9 cellular contexts compared by ENCODE assay signal in the genomic region with DNA sequence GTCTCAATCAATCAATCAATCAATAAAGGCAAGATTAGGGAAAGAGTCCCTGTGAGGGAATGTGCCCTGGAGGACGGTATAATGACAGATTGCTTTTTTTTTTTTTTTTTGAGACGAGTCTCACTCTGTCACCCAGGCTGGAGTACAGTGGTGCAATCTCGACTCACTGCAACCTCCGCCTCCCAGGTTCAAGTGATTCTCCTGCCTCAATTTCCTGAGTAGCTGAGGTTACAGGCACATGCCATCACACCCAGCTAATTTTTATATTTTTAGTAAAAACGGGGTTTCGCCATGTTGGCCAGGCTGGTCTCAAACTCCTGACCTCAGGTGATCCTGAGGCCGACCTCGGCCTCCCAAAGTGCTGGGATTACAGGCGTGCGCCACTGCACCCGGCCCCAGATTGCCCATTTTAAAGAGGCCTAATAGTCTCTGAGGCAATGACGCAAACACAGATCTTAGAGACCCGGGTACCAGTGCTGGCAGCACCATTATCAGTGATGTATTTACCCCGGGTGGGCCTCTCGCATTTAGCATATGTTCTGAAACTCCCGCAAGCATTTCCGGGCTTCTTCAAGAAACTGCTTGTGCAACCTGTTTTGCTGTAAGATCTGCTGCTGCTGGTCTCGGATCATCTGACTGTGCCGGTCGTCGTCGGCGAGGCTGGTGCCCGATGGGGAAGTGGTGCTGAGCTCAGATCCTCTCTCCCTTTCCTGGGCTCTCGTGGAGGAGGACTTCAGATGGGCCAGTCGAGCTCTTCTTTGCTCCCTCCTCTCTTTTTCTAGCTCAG. TPM values are rescaled to one million over a fixed set of nuclear protein-coding genes. Genes with fewer than 3 reads are reported as not detected.
DNase-seq lines count a peak whose midpoint lies in the region; ATAC-seq, FAIRE-seq and TF ChIP-seq lines count a peak whose summit lies in the region.
"Had no signal": no experiment of that assay in that cellular context is flagged by ENCODE, and none has a peak within 500 bp of the region (broad histone marks: within the 10 kb centered on the region; RNA-seq: fewer than 3 reads in every experiment).

No MANE protein-coding gene starts in this region.

- H3K27ac ChIP-seq in spleen, result peak overlapping the region; percentile 76 to 95 (median 89)
- peak overlapping the region in 1 of 2 donors; percentile 63 for H3K27ac ChIP-seq in small intestine (ENCODE audit: low read depth in 1 of 2, low read length in 1 of 2)

- TF ChIP-seq CTCF in spleen (IDR thresholded peaks at IDR 0.05 in 8 of 11, conservative IDR thresholded peaks at IDR 0.05 in 3 of 11), result no peak

- peak; percentile 39 for DNase-seq in activated CD4-positive, CD25-positive, alpha-beta regulatory T cell treated with anti-CD3 and anti-CD28 coated beads, Interleukin-2, amount 50 U/mL, for 72 hours
- DNase-seq in effector memory CD8-positive, alpha-beta T cell, result peak; percentile 6 to 22 (median 16)
- DNase-seq in spleen (peak; percentile 94), small intestine (no peak), DMS79 (lab: John Stamatoyannopoulos, UW) (no peak), HPDE6-E6E7 (ENCODE audit: extremely low spot score) (no peak)

- H3K36me3 Mint-ChIP-seq in effector memory CD8-positive, alpha-beta T cell (ENCODE audit: insufficient read depth), result no peaks in the 10 kb centered on the region

- H3K27me3 Mint-ChIP-seq in effector memory CD8-positive, alpha-beta T cell, result peaks cover 31 to 35% of the 10 kb centered on the region in 2 donors

- H3K27me3 ChIP-seq in spleen (replicated peaks in 1 of 7), result no peaks in the 10 kb centered on the region
- H3K27me3 ChIP-seq in small intestine (ENCODE audit: control insufficient read depth in 2 of 2, insufficient read depth in 2 of 2, low read length in 2 of 2), result no peaks in the 10 kb centered on the region

- peak overlapping the region in 2 of 8 donors; percentile 3 to 53 for H3K4me3 ChIP-seq in spleen
- H3K4me3 ChIP-seq in small intestine (ENCODE audit: low read depth in 1 of 2, low read length in 2 of 2), result no peak overlapping the region

- H3K4me1 ChIP-seq in spleen (peaks cover 17 to 100% (median 84%) of the 10 kb centered on the region in 6 donors), small intestine (ENCODE audit: control insufficient read depth in 2 of 2, insufficient read depth in 1 of 2, low read depth in 1 of 2, low read length in 1 of 2) (no peaks in the 10 kb centered on the region)

- FAIRE-seq in small intestine (lab: Jason Lieb, UNC), result no peak

- peak overlapping the region; percentile 15 to 29 for H3K4me3 Mint-ChIP-seq in effector memory CD8-positive, alpha-beta T cell

- TF ChIP-seq POLR2A in GM18526 (IDR thresholded peaks at IDR 0.05; ENCODE audit: extremely low read depth, insufficient read length) (peak; percentile 21), spleen (IDR thresholded peaks at IDR 0.05) (no peak)

- peak overlapping the region in 1 of 2 donors; percentile 39 for H3K27ac Mint-ChIP-seq in effector memory CD8-positive, alpha-beta T cell

- H3K4me1 Mint-ChIP-seq in effector memory CD8-positive, alpha-beta T cell (ENCODE audit: low read depth in 2 of 2), result peaks cover 1 to 11% of the 10 kb centered on the region in 2 donors

- intact Hi-C loops in spleen (cut with DNase I; ENCODE audit: low total_unique reads), result no loop called here

- H3K9me3 ChIP-seq in spleen (no peaks in the 10 kb centered on the region), small intestine (ENCODE audit: control insufficient read depth, low read depth) (no peaks in the 10 kb centered on the region)

- no peaks in the 10 kb centered on the region for H3K9me3 Mint-ChIP-seq in effector memory CD8-positive, alpha-beta T cell
- H3K9me3 Mint-ChIP-seq: nephron had no signal

- peaks cover 0 to 19% (median 0%) of the 10 kb centered on the region in 6 donors for H3K36me3 ChIP-seq in spleen
- H3K36me3 ChIP-seq in small intestine (ENCODE audit: control insufficient read depth in 2 of 2, insufficient read depth in 2 of 2, low read length in 2 of 2), result no peaks in the 10 kb centered on the region

- peak; percentile 79 for ATAC-seq in effector memory CD8-positive, alpha-beta T cell (replicated peaks)
- ATAC-seq in HG03280 (IDR thresholded peaks at IDR 0.05; ENCODE audit: unreplicated experiment), result no peak

- 36 to 54% (median 49%) methylated on average over 18 to 26 of the region's 26 CpGs for WGBS in spleen, 5 donors
- 80 to 82% (median 81%) methylated on average over 26 of the region's 26 CpGs for WGBS in small intestine, 3 donors

RNA-seq across cellular contexts. Expression of gene CEP295NL, which starts 12.7 kb away (rescaled TPM):
- 10 to 100 TPM in 3 of 7 donors, 1 to 10 TPM in 4; 5.7 to 19.3 (median 9.9) TPM for total RNA-seq in spleen
- polyA plus RNA-seq in spleen, result 1 to 10 TPM in 1 of 3 donors, under 1 TPM in 2; 0.03 to 3.0 (median 0.09) TPM
- polyA plus RNA-seq in small intestine, result under 1 TPM in 1 of 3 donors, not detected in 2; 0.25 TPM

RNA-seq across cellular contexts. Expression of gene TIMP2, which starts 34.9 kb away (rescaled TPM):
- total RNA-seq in spleen, result 100 to 1,000 TPM; 164 to 333 (median 198) TPM
- polyA plus RNA-seq in spleen, result 10 to 100 TPM; 16.3 to 42.2 (median 26.9) TPM
- 10 to 100 TPM; 12.7 to 84.6 (median 18.1) TPM for polyA plus RNA-seq in small intestine

RNA-seq across cellular contexts. Expression of gene USP36, which starts 49.7 kb away (rescaled TPM):
- 10 to 100 TPM; 38.0 to 95.0 (median 60.1) TPM for total RNA-seq in spleen
- polyA plus RNA-seq in spleen (10 to 100 TPM; 13.4 to 26.1 (median 25.0) TPM), small intestine (10 to 100 TPM in 2 of 3 donors, 1 to 10 TPM in 1; 8.1 to 19.6 (median 18.6) TPM)

Comparison
In these comparisons a context has a peak if more than half of its experiments do, and no peak if none do; other contexts are left out.
1. DNase-seq: peak in activated CD4-positive, CD25-positive, alpha-beta regulatory T cell treated with anti-CD3 and anti-CD28 coated beads, Interleukin-2, amount 50 U/mL, for 72 hours (single experiment), effector memory CD8-positive, alpha-beta T cell (3 of 3) and spleen (single experiment); none in small intestine (single experiment), DMS79 (single experiment) and HPDE6-E6E7 (single experiment).